Comparison of ENCODE assay signal across 9 cellular contexts in the genomic region with DNA sequence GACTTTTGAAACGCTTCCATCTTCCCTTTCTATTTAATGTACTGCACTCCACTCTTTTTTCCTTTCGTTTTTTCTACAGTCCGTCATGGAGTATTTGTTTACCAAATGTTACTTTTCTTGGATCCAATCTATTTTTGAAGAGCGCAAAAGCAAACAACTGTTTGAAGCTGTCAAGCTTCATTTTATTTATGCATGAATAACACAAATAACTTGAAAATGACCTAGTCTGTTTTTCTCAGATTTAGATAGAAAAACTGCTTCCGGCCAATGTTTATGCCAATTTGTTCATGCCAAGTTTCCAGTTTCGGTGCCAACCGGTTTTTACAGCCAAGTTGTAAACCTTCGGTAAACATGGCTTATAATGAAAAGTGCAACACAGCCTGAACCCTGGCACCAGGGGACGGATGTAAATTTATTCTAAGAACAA.
DNase-seq lines count a peak whose midpoint lies in the region; ATAC-seq, FAIRE-seq and TF ChIP-seq lines count a peak whose summit lies in the region.
"Had no signal": no experiment of that assay in that cellular context is flagged by ENCODE, and none has a peak within 500 bp of the region (broad histone marks: within the 10 kb centered on the region; RNA-seq: fewer than 3 reads in every experiment).

No MANE protein-coding gene starts in this region.

- CTCF ChIA-PET in PC-3 (lab: Charles Lee): no interaction called here

- H2AFZ ChIP-seq in PC-3 (ENCODE audit: low read length): peak overlapping the region; percentile 48

- peak; percentile 5 for FAIRE-seq in GM18507 (lab: Jason Lieb, UNC)
- FAIRE-seq: K562 had no signal

- intact Hi-C loops in PC-3 (cut with micrococcal nuclease): loop anchor here (5.0 kb wide), 2 partner anchors 84 to 149 kb away; a partner anchor contains a TSS
- intact Hi-C loops in psoas muscle (cut with DNase I): no loop called here

- no peaks in the 10 kb centered on the region for H4K20me1 ChIP-seq in PC-3 (ENCODE audit: low read length)

- peak overlapping the region; percentile 50 for H3K9ac ChIP-seq in PC-3 (ENCODE audit: low read length)

- no peaks in the 10 kb centered on the region for H3K9me2 ChIP-seq in PC-3 (replicated peaks; ENCODE audit: low read length)

- no peaks in the 10 kb centered on the region for H3K79me2 ChIP-seq in PC-3 (ENCODE audit: low read length)

- POLR2A ChIA-PET in PC-3 (lab: Charles Lee; ENCODE audit: unreplicated experiment): interaction anchor here (0.6 kb wide), 1 partner anchor 10 kb away, joined by 4 read pairs; no protein-coding TSS in a partner anchor

- H3K4me3 ChIP-seq in PC-3 (ENCODE audit: low read length): peak overlapping the region; percentile 55
- H3K4me3 ChIP-seq in psoas muscle: peak overlapping the region; percentile 49
- H3K4me3 ChIP-seq: K562 had no signal

- DNase-seq in GM18507 (ENCODE audit: extremely low spot score, insufficient read length, low read depth): no peak
- peak; percentile 59 for DNase-seq in PC-3
- no peak for DNase-seq in epithelial cell of prostate (ENCODE audit: low read depth, low spot score)
- DNase-seq in psoas muscle: no peak
- no peak for DNase-seq in kidney tubule cell (ENCODE audit: low spot score)
- DNase-seq in HUDEP-2 (lab: John Stamatoyannopoulos, UW; ENCODE audit: unreplicated experiment in 76 of 76): no peak

- BruUV-seq in PC-3 (replicated peaks; lab: Mats Ljungman, UMichigan): no TSS peak

- H3K27me3 ChIP-seq in PC-3 (ENCODE audit: low read length) (no peaks in the 10 kb centered on the region), psoas muscle (ENCODE audit: insufficient read depth in 3 of 3, low read length in 2 of 3) (no peaks in the 10 kb centered on the region)

- H3K27ac ChIP-seq in PC-3 (ENCODE audit: low read length) (peak overlapping the region; percentile 58), epithelial cell of prostate (peak overlapping the region; percentile 54), psoas muscle (peak overlapping the region; percentile 64)

- no peaks in the 10 kb centered on the region for H3F3A ChIP-seq in PC-3 (ENCODE audit: low read length, unreplicated experiment)

- peak overlapping the region; percentile 77 for H3K4me2 ChIP-seq in PC-3 (ENCODE audit: low read length)

- 19 to 22% (median 20%) methylated on average over 9 of the region's 9 CpGs for WGBS in psoas muscle, 3 donors

- H3K9me3 ChIP-seq in PC-3 (ENCODE audit: low read length): no peaks in the 10 kb centered on the region
- H3K9me3 ChIP-seq in psoas muscle: no peaks in the 10 kb centered on the region

- TF ChIP-seq CTCF in PC-3 (conservative IDR thresholded peaks at IDR 0.05; ENCODE audit: low read depth, low read length) (no peak), psoas muscle (IDR thresholded peaks at IDR 0.05) (no peak)

- H3K4me1 ChIP-seq in PC-3 (ENCODE audit: insufficient read depth, low read length) (peaks cover 11% of the 10 kb centered on the region), psoas muscle (peaks cover 11% of the 10 kb centered on the region)

- ATAC-seq in PC-3 (peak; percentile 81), psoas muscle (peak in 1 of 4 donors; percentile 54), GM19395 (IDR thresholded peaks at IDR 0.05; ENCODE audit: unreplicated experiment) (no peak), HG03378 (IDR thresholded peaks at IDR 0.05; ENCODE audit: unreplicated experiment) (no peak)

- H3K36me3 ChIP-seq in PC-3 (ENCODE audit: low read depth, low read length) (no peaks in the 10 kb centered on the region), psoas muscle (ENCODE audit: insufficient read depth in 1 of 2, low read depth in 1 of 2) (no peaks in the 10 kb centered on the region)
